ENCODE assay signal across 9 cellular contexts in the genomic region with DNA sequence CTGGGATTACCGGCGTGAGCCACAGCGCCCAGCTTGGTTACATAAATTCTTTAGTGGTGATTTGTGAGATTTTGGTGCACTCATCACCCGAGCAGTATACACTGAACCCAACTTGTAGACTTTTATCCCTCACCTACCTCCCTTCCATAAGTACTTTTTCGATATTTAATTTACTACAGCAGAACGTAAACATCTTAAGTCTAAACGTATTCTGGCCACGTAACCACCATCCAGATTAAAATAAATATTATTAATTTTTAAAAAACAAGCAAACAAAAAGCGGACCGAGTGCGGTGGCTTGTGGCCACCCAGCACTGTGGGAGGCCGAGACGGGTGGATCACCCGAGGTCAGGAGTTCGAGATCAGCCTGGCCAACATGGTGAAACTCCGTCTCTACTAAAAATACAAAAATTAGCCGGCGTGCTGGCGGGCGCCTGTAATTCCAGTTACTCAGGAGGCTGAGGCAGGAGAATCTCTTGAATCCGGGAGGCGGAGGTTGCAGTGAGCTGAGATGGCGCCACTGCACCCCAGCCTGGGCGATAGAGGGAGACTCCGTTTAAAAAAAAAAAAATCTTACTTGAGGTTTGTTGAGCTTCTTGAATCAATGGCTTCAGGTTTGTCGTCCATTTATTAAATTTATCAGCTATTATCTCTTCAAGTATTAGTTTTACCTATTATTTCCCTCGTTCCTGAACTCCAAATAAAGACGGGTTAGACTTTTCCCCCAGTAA. TPM values are rescaled to one million over a fixed set of nuclear protein-coding genes. Genes with fewer than 3 reads are reported as not detected.
DNase-seq lines count a peak whose midpoint lies in the region; ATAC-seq and TF ChIP-seq lines count a peak whose summit lies in the region.
"Not testable (repeated sequence)": the region's sequence is repeated elsewhere in the genome, so short reads cannot be mapped to it uniquely, and the experiment has no call there.
"Had no signal": no experiment of that assay in that cellular context is flagged by ENCODE, and none has a peak within 500 bp of the region (broad histone marks: within the 10 kb centered on the region; RNA-seq: fewer than 3 reads in every experiment).

No MANE protein-coding gene starts in this region.

- H3K79me2 ChIP-seq in OCI-LY7 (ENCODE audit: insufficient read depth, low read depth, low read length), result peaks cover 38% of the 10 kb centered on the region

- H3K4me2 ChIP-seq in BLaER1 treated with 17β-estradiol and CSF1 and Interleukin-3, amounts not matched to agents 10 nM and 100 nM, result peak overlapping the region; percentile 67 to 89 (median 85)
- peak overlapping the region; percentile 91 for H3K4me2 ChIP-seq in OCI-LY7 (ENCODE audit: low read length)

- peak overlapping the region; percentile 67 to 81 (median 75) for H3K9ac ChIP-seq in BLaER1 treated with 17β-estradiol and CSF1 and Interleukin-3, amounts not matched to agents 10 nM and 100 nM

- BruUV-seq in OCI-LY7 (replicated peaks; lab: Mats Ljungman, UMichigan), result not testable (repeated sequence)

- intact Hi-C loops in OCI-LY7 (cut with micrococcal nuclease; ENCODE audit: unreplicated experiment), result loop anchor here (1.0 to 10.0 kb wide), 4 partner anchors 37 to 157 kb away; a partner anchor contains a TSS

- H3K27me3 Mint-ChIP-seq in activated CD4-positive, alpha-beta memory T cell treated with anti-CD3 and anti-CD28 coated beads, Interleukin-2, amount 10 ng/mL, durations not matched to agents 7 days and 5 days, result not testable (repeated sequence)

- H3K27ac Mint-ChIP-seq in activated CD4-positive, alpha-beta memory T cell treated with anti-CD3 and anti-CD28 coated beads, Interleukin-2, amount 10 ng/mL, durations not matched to agents 7 days and 5 days, result not testable (repeated sequence)

- H3K36me3 Mint-ChIP-seq in activated CD4-positive, alpha-beta memory T cell treated with anti-CD3 and anti-CD28 coated beads, Interleukin-2, amount 10 ng/mL, durations not matched to agents 7 days and 5 days (ENCODE audit: low read depth), result peaks cover 36% of the 10 kb centered on the region

- peak overlapping the region; percentile 43 to 92 (median 65); a peak in 21 of 22 replicates for H3K27ac ChIP-seq in BLaER1 treated with 17β-estradiol and CSF1 and Interleukin-3, amounts not matched to agents 10 nM and 100 nM
- peak overlapping the region; percentile 78 for H3K27ac ChIP-seq in OCI-LY7 (ENCODE audit: low read depth, low read length, poor library complexity, severe bottlenecking)
- H3K27ac ChIP-seq in ectodermal cell (ENCODE audit: insufficient read depth, low read depth, low read length, poor library complexity, severe bottlenecking), result peak overlapping the region; percentile 68
- H3K27ac ChIP-seq in lung (ENCODE audit: low read depth in 1 of 2, low read length in 1 of 2), result peak overlapping the region; percentile 58 to 84

- whole genome bisulfite sequencing in ectodermal cell, 2 experiments, result 35 to 36% methylated on average over 26 to 28 of the region's 28 CpGs
- WGBS in lung, 2 donors, result 7 to 12% methylated on average over 28 of the region's 28 CpGs

- 0 out of 2 replicates have a peak, but pooled peaks have one; percentile 30 for TF ChIP-seq CTCF in OCI-LY7 (conservative IDR thresholded peaks at IDR 0.05; ENCODE audit: low read length)
- TF ChIP-seq CTCF in lung (IDR thresholded peaks at IDR 0.05; ENCODE audit: control extremely low read depth, extremely low read depth), result not testable (repeated sequence)

- not testable (repeated sequence) for H3K4me3 Mint-ChIP-seq in activated CD4-positive, alpha-beta memory T cell treated with anti-CD3 and anti-CD28 coated beads, Interleukin-2, amount 10 ng/mL, durations not matched to agents 7 days and 5 days

- POLR2A ChIA-PET in OCI-LY7 (lab: Charles Lee), result interaction anchor here (0.6 to 1.8 kb wide), 7 partner anchors 13 to 305 kb away, joined by 3 to 8 read pairs (median 3); a partner anchor contains a TSS
- POLR2A ChIA-PET in activated CD4-positive, alpha-beta memory T cell treated with anti-CD3 and anti-CD28 coated beads, Interleukin-2, amount 10 ng/mL, durations not matched to agents 7 days and 5 days (lab: Charles Lee), result interaction anchor here (0.8 to 3.6 kb wide), 13 partner anchors 11 to 319 kb away, joined by 3 to 16 read pairs (median 5); a partner anchor contains a TSS

- peaks cover 21 to 34% (median 28%) of the 10 kb centered on the region in 10 experiments for H3K4me1 ChIP-seq in BLaER1 treated with 17β-estradiol and CSF1 and Interleukin-3, amounts not matched to agents 10 nM and 100 nM
- peaks cover 28% of the 10 kb centered on the region for H3K4me1 ChIP-seq in OCI-LY7 (ENCODE audit: insufficient read depth, low read length, poor library complexity, severe bottlenecking)
- not testable (repeated sequence) for H3K4me1 ChIP-seq in ectodermal cell (ENCODE audit: control insufficient read depth, insufficient read depth, low read length); lung (ENCODE audit: control insufficient read depth in 2 of 2, insufficient read depth in 2 of 2, low read length in 2 of 2)

- peaks cover 0 to 38% (median 27%) of the 10 kb centered on the region in 11 experiments; a peak in 16 of 22 replicates for H4K20me1 ChIP-seq in BLaER1 treated with 17β-estradiol and CSF1 and Interleukin-3, amounts not matched to agents 10 nM and 100 nM
- not testable (repeated sequence) for H4K20me1 ChIP-seq in OCI-LY7 (ENCODE audit: insufficient read depth, low read length)

- CTCF ChIA-PET in OCI-LY7 (lab: Charles Lee; ENCODE audit: unreplicated experiment), result interaction anchor here (0.6 kb wide), 2 partner anchors 17 to 350 kb away, joined by 3 read pairs; no protein-coding TSS in a partner anchor
- CTCF ChIA-PET in activated CD4-positive, alpha-beta memory T cell treated with anti-CD3 and anti-CD28 coated beads, Interleukin-2, amount 10 ng/mL, durations not matched to agents 7 days and 5 days (lab: Charles Lee), result interaction anchor here (0.6 to 2.0 kb wide), 17 partner anchors 8 to 320 kb away, joined by 3 to 11 read pairs (median 3); a partner anchor contains a TSS

- peak overlapping the region; percentile 59 to 94 (median 68) for H3K4me3 ChIP-seq in BLaER1 treated with 17β-estradiol and CSF1 and Interleukin-3, amounts not matched to agents 10 nM and 100 nM
- peak overlapping the region; percentile 76 for H3K4me3 ChIP-seq in OCI-LY7 (ENCODE audit: low read depth, low read length, poor library complexity, severe bottlenecking)
- H3K4me3 ChIP-seq in ectodermal cell (ENCODE audit: insufficient read depth, low read depth, low read length), result peak overlapping the region; percentile 78
- H3K4me3 ChIP-seq in lung, result not testable (repeated sequence)

- H3K9me3 Mint-ChIP-seq in activated CD4-positive, alpha-beta memory T cell treated with anti-CD3 and anti-CD28 coated beads, Interleukin-2, amount 10 ng/mL, durations not matched to agents 7 days and 5 days, result not testable (repeated sequence)

- peak overlapping the region; percentile 94 for H2AFZ ChIP-seq in OCI-LY7 (ENCODE audit: low read length)

- H3K9me2 ChIP-seq in OCI-LY7 (ENCODE audit: insufficient read depth, low read length), result not testable (repeated sequence)

- DNase-seq in HT1080 (ENCODE audit: low read depth), result peak; percentile 60
- DNase-seq in OCI-LY7 (ENCODE audit: low spot score), result peak; percentile 65
- DNase-seq in activated CD4-positive, alpha-beta memory T cell treated with anti-CD3 and anti-CD28 coated beads, Interleukin-2, amount 10 ng/mL, durations not matched to agents 7 days and 5 days, result peak; percentile 67
- peak; percentile 57 for DNase-seq in lung (ENCODE audit: low spot score)
- peak; percentile 60 to 72 for DNase-seq in stimulated activated CD4-positive, alpha-beta T cell treated with anti-CD3 and anti-CD28 coated beads, Interleukin-2, amount 100 ng/mL, for 24 hours

- H3K36me3 ChIP-seq in BLaER1 treated with 17β-estradiol and CSF1 and Interleukin-3, amounts not matched to agents 10 nM and 100 nM, result peaks cover 29 to 35% (median 34%) of the 10 kb centered on the region in 11 experiments
- H3K36me3 ChIP-seq in OCI-LY7 (ENCODE audit: insufficient read depth, low read length) (peaks cover 39% of the 10 kb centered on the region), ectodermal cell (ENCODE audit: control insufficient read depth, insufficient read depth, low read length) (peaks cover 27% of the 10 kb centered on the region), lung (ENCODE audit: control insufficient read depth in 2 of 2, insufficient read depth in 2 of 2, low read length in 2 of 2) (peaks cover 3 to 16% of the 10 kb centered on the region in 2 donors)

- ATAC-seq in GM21367 (IDR thresholded peaks at IDR 0.05; ENCODE audit: unreplicated experiment), result peak; percentile 11
- peak; percentile 32 for ATAC-seq in lung (ENCODE audit: insufficient read depth, low FRiP score)

- H3K27me3 ChIP-seq in BLaER1 treated with 17β-estradiol and CSF1 and Interleukin-3, amounts not matched to agents 10 nM and 100 nM; ectodermal cell (ENCODE audit: control insufficient read depth, insufficient read depth, low read length, poor library complexity, severe bottlenecking); lung (ENCODE audit: control insufficient read depth, insufficient read depth): not testable (repeated sequence)

- peaks cover 40% of the 10 kb centered on the region for H3K4me1 Mint-ChIP-seq in activated CD4-positive, alpha-beta memory T cell treated with anti-CD3 and anti-CD28 coated beads, Interleukin-2, amount 10 ng/mL, durations not matched to agents 7 days and 5 days

- H3K9me3 ChIP-seq in BLaER1 treated with 17β-estradiol and CSF1 and Interleukin-3, amounts not matched to agents 10 nM and 100 nM (replicated peaks in 1 of 11); OCI-LY7 (ENCODE audit: low read length); ectodermal cell (ENCODE audit: control insufficient read depth, low read length); lung (ENCODE audit: control insufficient read depth in 2 of 2, insufficient read depth in 1 of 2, low read length in 1 of 2): not testable (repeated sequence)

RNA-seq across cellular contexts. Expression of a gene that starts 1.0 kb away (rescaled TPM):
- 359 and 368 TPM in 2 replicates for total RNA-seq in HT1080 (2014; rRNA removed; shearing (Covaris generic))
- polyA plus RNA-seq in HT1080 (2015; cell fraction: cytosol; rRNA removed), result 273 and 276 TPM in 2 replicates
- polyA plus RNA-seq in HT1080 (2015; cell fraction: nucleus; rRNA removed), result 293 and 297 TPM in 2 replicates
- 287 and 300 TPM in 2 replicates for total RNA-seq in OCI-LY7 (2014; rRNA removed; shearing (Covaris generic))
- total RNA-seq in OCI-LY7 (2022) (319 and 334 TPM in 2 replicates), lung (100 to 1,000 TPM; 101 to 121 TPM)
- 100 to 1,000 TPM; 166 to 169 TPM for total RNA-seq in activated CD4-positive, alpha-beta memory T cell treated with anti-CD3 and anti-CD28 coated beads, Interleukin-2, amount 10 ng/mL, durations not matched to agents 7 days and 5 days
- polyA plus RNA-seq in ectodermal cell (2013, experiment 1 of 4), result 464 TPM
- polyA plus RNA-seq in ectodermal cell (2013, experiment 2 of 4), result 424 TPM
- polyA plus RNA-seq in ectodermal cell (2013, experiment 3 of 4), result 375 TPM
- polyA plus RNA-seq in ectodermal cell (2013, experiment 4 of 4), result 419 TPM
- polyA plus RNA-seq in lung, result 100 to 1,000 TPM in 1 of 2 donors, 10 to 100 TPM in 1; 46.7 to 133 TPM

RNA-seq across cellular contexts. Expression of a gene that starts 6.7 kb away (rescaled TPM):
- total RNA-seq in HT1080 (2014; rRNA removed; shearing (Covaris generic)), result 0.02 and 0.03 TPM in 2 replicates
- polyA plus RNA-seq in HT1080 (2015; cell fraction: cytosol; rRNA removed), result 0.01 TPM in 1 of 2 replicates, not detected in the other
- polyA plus RNA-seq in HT1080 (2015; cell fraction: nucleus; rRNA removed), result not detected in 2 replicates
- total RNA-seq in OCI-LY7 (2014; rRNA removed; shearing (Covaris generic)), result 0.03 TPM in 1 of 2 replicates, not detected in the other
- total RNA-seq in OCI-LY7 (2022) (not detected in 2 replicates), lung (10 to 100 TPM; 16.7 to 98.9 TPM)
- not detected for total RNA-seq in activated CD4-positive, alpha-beta memory T cell treated with anti-CD3 and anti-CD28 coated beads, Interleukin-2, amount 10 ng/mL, durations not matched to agents 7 days and 5 days
- 0.63 TPM for polyA plus RNA-seq in ectodermal cell (2013, experiment 1 of 4)
- 0.43 TPM for polyA plus RNA-seq in ectodermal cell (2013, experiment 2 of 4)
- polyA plus RNA-seq in ectodermal cell (2013, experiment 3 of 4), result 0.37 TPM
- polyA plus RNA-seq in ectodermal cell (2013, experiment 4 of 4), result 0.24 TPM
- polyA plus RNA-seq in lung, result 10 to 100 TPM; 35.9 to 57.7 TPM
- total RNA-seq: G401 had no signal

RNA-seq across cellular contexts. Expression of a gene that starts 13.3 kb away (rescaled TPM):
- total RNA-seq in HT1080 (2014; rRNA removed; shearing (Covaris generic)), result 64.0 and 74.4 TPM in 2 replicates
- 57.0 and 58.0 TPM in 2 replicates for polyA plus RNA-seq in HT1080 (2015; cell fraction: cytosol; rRNA removed)
- polyA plus RNA-seq in HT1080 (2015; cell fraction: nucleus; rRNA removed), result 23.0 and 32.2 TPM in 2 replicates
- 33.2 and 44.5 TPM in 2 replicates for total RNA-seq in OCI-LY7 (2014; rRNA removed; shearing (Covaris generic))
- 31.1 and 33.7 TPM in 2 replicates for total RNA-seq in OCI-LY7 (2022)
- 10 to 100 TPM; 35.0 to 35.6 TPM for total RNA-seq in activated CD4-positive, alpha-beta memory T cell treated with anti-CD3 and anti-CD28 coated beads, Interleukin-2, amount 10 ng/mL, durations not matched to agents 7 days and 5 days
- polyA plus RNA-seq in ectodermal cell (2013, experiment 1 of 4), result 35.0 TPM
- 39.7 TPM for polyA plus RNA-seq in ectodermal cell (2013, experiment 2 of 4)
- 43.8 TPM for polyA plus RNA-seq in ectodermal cell (2013, experiment 3 of 4)
- polyA plus RNA-seq in ectodermal cell (2013, experiment 4 of 4), result 44.1 TPM
- 10 to 100 TPM; 29.7 to 37.4 TPM for total RNA-seq in lung
- 10 to 100 TPM; 26.3 to 38.1 TPM for polyA plus RNA-seq in lung

RNA-seq across cellular contexts. Expression of a gene that starts 37.9 kb away (rescaled TPM):
- 46.3 and 55.8 TPM in 2 replicates for total RNA-seq in HT1080 (2014; rRNA removed; shearing (Covaris generic))
- 68.5 and 74.3 TPM in 2 replicates for polyA plus RNA-seq in HT1080 (2015; cell fraction: cytosol; rRNA removed)
- 138 and 140 TPM in 2 replicates for polyA plus RNA-seq in HT1080 (2015; cell fraction: nucleus; rRNA removed)
- 70.9 and 85.3 TPM in 2 replicates for total RNA-seq in OCI-LY7 (2014; rRNA removed; shearing (Covaris generic))
- 106 and 107 TPM in 2 replicates for total RNA-seq in OCI-LY7 (2022)
- total RNA-seq in activated CD4-positive, alpha-beta memory T cell treated with anti-CD3 and anti-CD28 coated beads, Interleukin-2, amount 10 ng/mL, durations not matched to agents 7 days and 5 days, result 10 to 100 TPM; 84.7 to 87.1 TPM
- 141 TPM for polyA plus RNA-seq in ectodermal cell (2013, experiment 1 of 4)
- polyA plus RNA-seq in ectodermal cell (2013, experiment 2 of 4), result 153 TPM
- 117 TPM for polyA plus RNA-seq in ectodermal cell (2013, experiment 3 of 4)
- 130 TPM for polyA plus RNA-seq in ectodermal cell (2013, experiment 4 of 4)
- 10 to 100 TPM; 60.5 to 76.6 TPM for total RNA-seq in lung
- 10 to 100 TPM; 51.2 to 56.3 TPM for polyA plus RNA-seq in lung

RNA-seq across cellular contexts. Expression of a gene that starts 43.6 kb away (rescaled TPM):
- total RNA-seq in HT1080 (2014; rRNA removed; shearing (Covaris generic)), result 0.17 TPM in 1 of 2 replicates, not detected in the other
- 0.23 TPM in 1 of 2 replicates, not detected in the other for polyA plus RNA-seq in HT1080 (2015; cell fraction: cytosol; rRNA removed)
- 0.12 TPM in 1 of 2 replicates, not detected in the other for polyA plus RNA-seq in HT1080 (2015; cell fraction: nucleus; rRNA removed)
- not detected in 2 replicates for total RNA-seq in OCI-LY7 (2014; rRNA removed; shearing (Covaris generic))
- total RNA-seq in OCI-LY7 (2022), result not detected in 2 replicates
- total RNA-seq in activated CD4-positive, alpha-beta memory T cell treated with anti-CD3 and anti-CD28 coated beads, Interleukin-2, amount 10 ng/mL, durations not matched to agents 7 days and 5 days, result not detected
- polyA plus RNA-seq in ectodermal cell (2013, experiment 1 of 4), result not detected
- 0.76 TPM for polyA plus RNA-seq in ectodermal cell (2013, experiment 2 of 4)
- 1.5 TPM for polyA plus RNA-seq in ectodermal cell (2013, experiment 3 of 4)
- not detected for polyA plus RNA-seq in ectodermal cell (2013, experiment 4 of 4)
- total RNA-seq in lung, result 1 to 10 TPM in 1 of 2 donors, not detected in 1; 1.8 TPM
- under 1 TPM; 0.31 to 0.91 TPM for polyA plus RNA-seq in lung

Comparison
In these comparisons a context has a peak if more than half of its experiments do, and no peak if none do; other contexts are left out.
1. RNA of a gene that starts 6.7 kb away (total RNA-seq): 16.7 to 98.9 TPM in lung; 0.02 to 0.03 TPM in HT1080, 0.03 TPM in OCI-LY7 and not detected in activated CD4-positive, alpha-beta memory T cell treated with anti-CD3 and anti-CD28 coated beads, Interleukin-2, amount 10 ng/mL, durations not matched to agents 7 days and 5 days; every median in the first group is over 10 times any median in the second.
2. Peak in every context shown above with its lines, with median percentiles within 50 percentile points of each other: H3K27ac ChIP-seq and DNase-seq.